ENCODE assay signal across 8 cellular contexts in genomic region chr16:69761983-69762842, GRCh38. TPM values are rescaled to one million over a fixed set of nuclear protein-coding genes. Genes with fewer than 3 reads are reported as not detected.
DNase-seq lines count a peak whose midpoint lies in the region; ATAC-seq and TF ChIP-seq lines count a peak whose summit lies in the region.

WWP2 (plus strand) TSS chr16:69762332; CDS start chr16:69787011, 24,679 bp downstream.

- TF ChIP-seq CTCF in RWPE1 (conservative IDR thresholded peaks at IDR 0.05; ENCODE audit: low read depth) = no peak
- no peak for TF ChIP-seq CTCF in fibroblast of the aortic adventitia (IDR thresholded peaks at IDR 0.05; ENCODE audit: insufficient read depth, low read length)
- TF ChIP-seq CTCF in nephron (IDR thresholded peaks at IDR 0.05; ENCODE audit: unreplicated experiment in 3 of 3) = no peak

- H3K27me3 Mint-ChIP-seq in IgD-negative memory B cell (no peaks in the 10 kb centered on the region), nephron (ENCODE audit: low read depth) (no peaks in the 10 kb centered on the region)

- CTCF ChIA-PET in RWPE1 (lab: Yijun Ruan, JAX) = interaction anchor here (0.6 to 1.4 kb wide), 4 partner anchors 7 to 847 kb away, joined by 3 read pairs; partner anchors contain the start of gene NOB1

- H3K4me1 Mint-ChIP-seq in IgD-negative memory B cell = peaks cover 18 to 23% (median 21%) of the 10 kb centered on the region in 3 donors
- H3K4me1 Mint-ChIP-seq in nephron = peaks cover 9% of the 10 kb centered on the region

- peak within 1 kb of the TSS; percentile 75 to 100 (median 97) for H3K27ac Mint-ChIP-seq in IgD-negative memory B cell
- H3K27ac Mint-ChIP-seq in nephron = peak within 1 kb of the TSS; percentile 93 to 98 (median 95)

- peak; percentile 93 for DNase-seq in DMS 273 (lab: John Stamatoyannopoulos, UW; ENCODE audit: unreplicated experiment)
- peak; percentile 80 for DNase-seq in RWPE1 (ENCODE audit: low spot score)
- DNase-seq in activated T-helper 9 cell treated with anti-CD3 and anti-CD28 coated beads, Interleukin-2, amount 50 U/mL, for 16 hours (ENCODE audit: low read depth) = peak; percentile 72
- peak; percentile 46 for DNase-seq in fibroblast of the aortic adventitia (ENCODE audit: low read depth)
- DNase-seq in stimulated activated naive CD8-positive, alpha-beta T cell treated with anti-CD3 and anti-CD28 coated beads, Interleukin-15, Interleukin-2, amounts not matched to agents 100 U/mL and 50 U/mL, for 24 hours = peak; percentile 80

- H3K4me3 Mint-ChIP-seq in IgD-negative memory B cell (peak within 1 kb of the TSS; percentile 70 to 98 (median 94)), nephron (peak within 1 kb of the TSS; percentile 91 to 96 (median 93))

- no peaks in the 10 kb centered on the region for H3K36me3 Mint-ChIP-seq in IgD-negative memory B cell
- peaks cover 8% of the 10 kb centered on the region for H3K36me3 Mint-ChIP-seq in nephron (ENCODE audit: low read depth)

- H3K27ac ChIP-seq in RWPE1 = peak within 1 kb of the TSS; percentile 92

- peak; percentile 79 for ATAC-seq in GM21423 (IDR thresholded peaks at IDR 0.05; ENCODE audit: unreplicated experiment)
- peak; percentile 90 for ATAC-seq in stimulated activated naive CD8-positive, alpha-beta T cell treated with anti-CD3 and anti-CD28 coated beads, Interleukin-15, Interleukin-2, amounts not matched to agents 100 U/mL and 50 U/mL, for 24 hours

- H3K9me3 Mint-ChIP-seq in IgD-negative memory B cell (no peaks in the 10 kb centered on the region), nephron (no peaks in the 10 kb centered on the region)

- POLR2A ChIA-PET in RWPE1 (lab: Yijun Ruan, JAX; ENCODE audit: low non-redundant PET) = interaction anchor here (0.7 kb wide), 1 partner anchor 9 kb away, joined by 3 read pairs; no protein-coding TSS in a partner anchor

- H3K4me3 ChIP-seq in fibroblast of the aortic adventitia (ENCODE audit: low read depth, low read length) = peak within 1 kb of the TSS; percentile 98

RNA-seq across cellular contexts. Expression of gene WWP2, which starts in this region (rescaled TPM):
- polyA plus RNA-seq in IgD-negative memory B cell = 61.5 TPM
- 28.5 and 28.7 TPM in 2 replicates for total RNA-seq in fibroblast of the aortic adventitia (ENCODE audit: low replicate concordance)

Comparison
In these comparisons a context has a peak if more than half of its experiments do, and no peak if none do; other contexts are left out.
1. Peak in every context shown above with its lines: DNase-seq, ATAC-seq, H3K4me3 ChIP-seq and H3K27ac ChIP-seq.